14 cellular contexts compared by ENCODE assay signal in genomic region chr14:68936476-68936875, GRCh38. TPM values are rescaled to one million over a fixed set of nuclear protein-coding genes. Genes with fewer than 3 reads are reported as not detected.
DNase-seq lines count a peak whose midpoint lies in the region; ATAC-seq, FAIRE-seq and TF ChIP-seq lines count a peak whose summit lies in the region.
"Had no signal": no experiment of that assay in that cellular context is flagged by ENCODE, and none has a peak within 500 bp of the region (broad histone marks: within the 10 kb centered on the region; RNA-seq: fewer than 3 reads in every experiment).

No MANE protein-coding gene starts in this region.

- H3K9ac ChIP-seq in kidney (ENCODE audit: low read length in 2 of 2) = no peak overlapping the region
- H3K9ac ChIP-seq: BLaER1 had no signal

- H3K36me3 ChIP-seq in CD8-positive, alpha-beta T cell (ENCODE audit: insufficient read depth, low read length) = no peaks in the 10 kb centered on the region
- H3K36me3 ChIP-seq in body of pancreas (replicated peaks in 1 of 2; ENCODE audit: insufficient read depth in 1 of 2, low read depth in 2 of 2) (no peaks in the 10 kb centered on the region), kidney (ENCODE audit: control insufficient read depth in 1 of 2, insufficient read depth in 2 of 2, low read length in 2 of 2) (no peaks in the 10 kb centered on the region), sigmoid colon (no peaks in the 10 kb centered on the region)

- no peak for TF ChIP-seq CTCF in CD8-positive, alpha-beta T cell (IDR thresholded peaks at IDR 0.05)
- TF ChIP-seq CTCF in body of pancreas (IDR thresholded peaks at IDR 0.05) (no peak), kidney (IDR thresholded peaks at IDR 0.05; ENCODE audit: borderline replicate concordance, extremely low read depth, insufficient read depth) (no peak), sigmoid colon (IDR thresholded peaks at IDR 0.05) (no peak)

- WGBS in body of pancreas, 2 donors = 28 to 30% methylated on average over 8 of the region's 8 CpGs
- WGBS in sigmoid colon, 2 donors = 78 to 85% methylated on average over 8 of the region's 8 CpGs

- H3K9me3 Mint-ChIP-seq in CD8-positive, alpha-beta T cell = no peaks in the 10 kb centered on the region

- no peak overlapping the region for H3K4me3 Mint-ChIP-seq in CD8-positive, alpha-beta T cell

- no peak for DNase-seq in CD8-positive, alpha-beta T cell
- DNase-seq in body of pancreas (peak in 3 of 4 donors; percentile 28 to 49 (median 38)), kidney (peak; percentile 33), sigmoid colon (no peak), SHP77 (lab: John Stamatoyannopoulos, UW) (no peak), SW480 (ENCODE audit: low spot score) (no peak), A172 (ENCODE audit: low spot score) (no peak)
- DNase-seq: activated CD8-positive, alpha-beta memory T cell treated with anti-CD3 and anti-CD28 coated beads for 24 hours; amniotic stem cell; NCI-H146; T-helper 2 cell had no signal

- intact Hi-C loops in CD8-positive, alpha-beta T cell (cut with DNase I, micrococcal nuclease) = no loop called here
- intact Hi-C loops in body of pancreas (cut with DNase I) (no loop called here), kidney (cut with DNase I) (no loop called here), sigmoid colon (cut with DNase I) (no loop called here)

- H3K27ac Mint-ChIP-seq in CD8-positive, alpha-beta T cell = peak overlapping the region; percentile 88

- H3K36me3 Mint-ChIP-seq in CD8-positive, alpha-beta T cell = peaks cover 31% of the 10 kb centered on the region

- no peak for TF ChIP-seq POLR2A in body of pancreas (IDR thresholded peaks at IDR 0.05)
- TF ChIP-seq POLR2A in sigmoid colon (IDR thresholded peaks at IDR 0.05) = no peak

- H3K27me3 Mint-ChIP-seq in CD8-positive, alpha-beta T cell (ENCODE audit: low read depth) = no peaks in the 10 kb centered on the region

- CTCF ChIA-PET in CD8-positive, alpha-beta T cell (lab: Charles Lee) = interaction anchor here (1.7 kb wide), 1 partner anchor 12 kb away, joined by 6 read pairs; no protein-coding TSS in a partner anchor

- H3K27me3 ChIP-seq in CD8-positive, alpha-beta T cell (ENCODE audit: insufficient read depth, low read length) = no peaks in the 10 kb centered on the region
- no peaks in the 10 kb centered on the region for H3K27me3 ChIP-seq in body of pancreas
- H3K27me3 ChIP-seq in sigmoid colon = no peaks in the 10 kb centered on the region
- H3K27me3 ChIP-seq: BLaER1 had no signal

- POLR2A ChIA-PET in CD8-positive, alpha-beta T cell (lab: Charles Lee) = interaction anchor here (1.1 kb wide), 1 partner anchor 26 kb away, joined by 4 read pairs; no protein-coding TSS in a partner anchor

- H3K4me1 ChIP-seq in CD8-positive, alpha-beta T cell (ENCODE audit: insufficient read depth, low read length) = peaks cover 96% of the 10 kb centered on the region
- H3K4me1 ChIP-seq in body of pancreas (peaks cover 74% of the 10 kb centered on the region), kidney (ENCODE audit: control insufficient read depth in 1 of 2, insufficient read depth in 1 of 2, low read depth in 1 of 2, low read length in 2 of 2) (peaks cover 20 to 27% of the 10 kb centered on the region in 2 donors), sigmoid colon (peaks cover 0 to 100% (median 99%) of the 10 kb centered on the region in 4 donors)

- ATAC-seq in CD8-positive, alpha-beta T cell = no peak
- no peak for ATAC-seq in body of pancreas
- ATAC-seq in HG03095 (IDR thresholded peaks at IDR 0.05; ENCODE audit: unreplicated experiment) = no peak

- H3K4me3 ChIP-seq in CD8-positive, alpha-beta T cell (ENCODE audit: low read depth, low read length) = no peak overlapping the region
- no peak overlapping the region for H3K4me3 ChIP-seq in body of pancreas
- H3K4me3 ChIP-seq in kidney (ENCODE audit: low read length in 2 of 2) = no peak overlapping the region
- peak overlapping the region in 2 of 4 donors; percentile 15 to 21 for H3K4me3 ChIP-seq in sigmoid colon
- H3K4me3 ChIP-seq: BLaER1 had no signal

- no peak for TF ChIP-seq EP300 in sigmoid colon (IDR thresholded peaks at IDR 0.05)

- H3K27ac ChIP-seq in CD8-positive, alpha-beta T cell (ENCODE audit: low read depth, low read length) = no peak overlapping the region
- peak overlapping the region; percentile 43 to 91 (median 89) for H3K27ac ChIP-seq in body of pancreas
- H3K27ac ChIP-seq in kidney (ENCODE audit: low read depth in 2 of 2, low read length in 2 of 2) = no peak overlapping the region
- peak overlapping the region; percentile 98 to 100 (median 100) for H3K27ac ChIP-seq in sigmoid colon
- H3K27ac ChIP-seq: BLaER1 had no signal

- peaks cover 86% of the 10 kb centered on the region for H3K4me1 Mint-ChIP-seq in CD8-positive, alpha-beta T cell (ENCODE audit: low read depth)

- no peaks in the 10 kb centered on the region for H3K9me3 ChIP-seq in CD8-positive, alpha-beta T cell (ENCODE audit: low read length)
- no peaks in the 10 kb centered on the region for H3K9me3 ChIP-seq in body of pancreas
- H3K9me3 ChIP-seq in kidney (ENCODE audit: control insufficient read depth in 1 of 2, low read length in 2 of 2) = no peaks in the 10 kb centered on the region
- no peaks in the 10 kb centered on the region for H3K9me3 ChIP-seq in sigmoid colon
- H3K9me3 ChIP-seq: BLaER1 had no signal

- FAIRE-seq in kidney (lab: Jason Lieb, UNC) = no peak
- FAIRE-seq: urothelium cell line had no signal

RNA-seq across cellular contexts. Expression of gene ACTN1, which starts 42.6 kb away (rescaled TPM):
- total RNA-seq in CD8-positive, alpha-beta T cell = 100 to 1,000 TPM; 153 to 161 TPM
- total RNA-seq in body of pancreas (10 to 100 TPM; 84.8 to 93.6 TPM), kidney (184 TPM), sigmoid colon (1,000 to 10,000 TPM in 1 of 4 donors, 100 to 1,000 TPM in 3; 372 to 1,069 (median 688) TPM)
- polyA plus RNA-seq in kidney (ENCODE audit: insufficient read depth, low read depth, low replicate concordance) (20.1 TPM), sigmoid colon (10 to 100 TPM; 20.1 to 98.1 (median 24.0) TPM)
- 146 and 148 TPM in 2 replicates for total RNA-seq in A172 (2014; rRNA removed; shearing (Covaris generic))

Comparison
In these comparisons a context has a peak if more than half of its experiments do, and no peak if none do; other contexts are left out.
1. DNase-seq: peak in body of pancreas (3 of 4) and kidney (single experiment); none in CD8-positive, alpha-beta T cell (0 of 7), sigmoid colon (single experiment), SHP77 (0 of 2), SW480 (single experiment) and A172 (single experiment).
2. H3K27ac ChIP-seq: peak in body of pancreas (4 of 4) and sigmoid colon (4 of 4); none in CD8-positive, alpha-beta T cell (single experiment) and kidney (0 of 2).